In genomic region chr12:24723759-24724158, GRCh38 we compare ENCODE assay signal across 24 cellular contexts.
"Had no signal": no experiment of that assay in that cellular context is flagged by ENCODE, and none has a peak within 500 bp of the region (broad histone marks: within the 10 kb centered on the region; RNA-seq: fewer than 3 reads in every experiment).

No MANE protein-coding gene starts in this region.

- H3K27me3 ChIP-seq: body of pancreas, cardiac muscle cell, gastroesophageal sphincter, testis had no signal

- H2AFZ ChIP-seq: parathyroid adenoma had no signal

- H3K4me1 Mint-ChIP-seq: nephron had no signal

- H3K4me3 ChIP-seq: body of pancreas, cardiac muscle cell, gastroesophageal sphincter, testis had no signal

- H3K36me3 Mint-ChIP-seq: activated naive CD8-positive, alpha-beta T cell treated with anti-CD3 and anti-CD28 coated beads, Interleukin-2, amount 10 ng/mL, durations not matched to agents 7 days and 5 days had no signal

- H3K36me3 ChIP-seq: cardiac muscle cell, gastroesophageal sphincter had no signal

- H3K27ac ChIP-seq: body of pancreas, cardiac muscle cell, epithelial cell of prostate, gastroesophageal sphincter, parathyroid adenoma, testis, VCaP had no signal

- H3K9me3 ChIP-seq: body of pancreas, testis had no signal

- H3K27ac Mint-ChIP-seq: activated naive CD8-positive, alpha-beta T cell treated with anti-CD3 and anti-CD28 coated beads, Interleukin-2, amount 10 ng/mL, durations not matched to agents 7 days and 5 days; activated T-helper 2 cell treated with anti-CD3 and anti-CD28 coated beads, Interferon-gamma antibody, Interleukin-2, Interleukin-4, amounts not matched to agents 10 μg/mL and 5 μg/mL and 100 μg/mL, durations not matched to agents 14 hours and 24 hours and 36 hours; endodermal cell; nephron had no signal

- ATAC-seq: body of pancreas, gastroesophageal sphincter, left ventricle myocardium superior, right cardiac atrium had no signal

- DNase-seq: activated CD4-positive, alpha-beta T cell treated with anti-CD3 and anti-CD28 coated beads, Interleukin-2, amount 50 U/mL, for 4 hours; activated CD4-positive, CD25-positive, alpha-beta regulatory T cell treated with anti-CD3 and anti-CD28 coated beads, Interleukin-2, amount 50 U/mL, for 72 hours; activated naive CD4-positive, alpha-beta T cell; activated naive CD8-positive, alpha-beta T cell treated with anti-CD3 and anti-CD28 coated beads, Interleukin-2, amount 10 ng/mL, durations not matched to agents 7 days and 5 days; body of pancreas; cortex of kidney; endodermal cell; head of caudate nucleus; hypothalamus; left ventricle myocardium superior; midbrain; nucleus accumbens; right cardiac atrium; stimulated activated CD4-positive, alpha-beta T cell treated with anti-CD3 and anti-CD28 coated beads, Interleukin-1b, Interleukin-23, amount 100 ng/mL, for 48 hours; SW 1271; testis; trophoblast cell had no signal

- H3K4me3 Mint-ChIP-seq: activated naive CD8-positive, alpha-beta T cell treated with anti-CD3 and anti-CD28 coated beads, Interleukin-2, amount 10 ng/mL, durations not matched to agents 7 days and 5 days; endodermal cell; nephron had no signal

- H3K9ac ChIP-seq: parathyroid adenoma had no signal

- H3K79me2 ChIP-seq: parathyroid adenoma had no signal

- H3K4me1 ChIP-seq: body of pancreas, gastroesophageal sphincter, parathyroid adenoma, testis had no signal
